26 cellular contexts compared by ENCODE assay signal in genomic region chr10:117214401-117214800, GRCh38. TPM values are rescaled to one million over a fixed set of nuclear protein-coding genes. Genes with fewer than 3 reads are reported as not detected.
DNase-seq lines count a peak whose midpoint lies in the region; ATAC-seq, FAIRE-seq and TF ChIP-seq lines count a peak whose summit lies in the region.
"Had no signal": no experiment of that assay in that cellular context is flagged by ENCODE, and none has a peak within 500 bp of the region (broad histone marks: within the 10 kb centered on the region; RNA-seq: fewer than 3 reads in every experiment).

No MANE protein-coding gene starts in this region.

- DNase-seq in EL (peak; percentile 18), NCI-H226 (peak; percentile 12), bronchial epithelial cell (ENCODE audit: low read depth) (peak; percentile 72), myocyte (ENCODE audit: low read depth) (peak; percentile 4), HEK293T (ENCODE audit: extremely low spot score) (no peak)
- DNase-seq in activated T-cell treated with anti-CD3 and anti-CD28 coated beads, Interleukin-2, amount 50 U/mL, for 24 hours = no peak
- DNase-seq: activated CD8-positive, alpha-beta T cell treated with anti-CD3 and anti-CD28 coated beads, Interleukin-2, amount 10 ng/mL, durations not matched to agents 7 days and 5 days; activated naive CD4-positive, alpha-beta T cell; activated T-cell treated with anti-CD3 and anti-CD28 coated beads, Interleukin-2, amount 50 U/mL, for 4 hours; amniotic stem cell; CD8-positive, alpha-beta memory T cell; NCI-H2081 treated with DMSO at 0.1 percent for 48 hours; NCI-H510A treated with DMSO at 0.1 percent for 48 hours; small intestine; T1000 had no signal

- no peak for ATAC-seq in HG02571 (IDR thresholded peaks at IDR 0.05; ENCODE audit: unreplicated experiment)
- ATAC-seq: activated CD8-positive, alpha-beta T cell treated with anti-CD3 and anti-CD28 coated beads, Interleukin-2, amount 10 ng/mL, durations not matched to agents 7 days and 5 days; activated T-cell treated with anti-CD3 and anti-CD28 coated beads, Interleukin-2, amount 50 U/mL, for 4 hours; GM12878; Right ventricle myocardium inferior; stimulated activated memory B cell treated with anti-CD40 and anti-IgM and Interleukin-4, amounts not matched to agents 10 μg/mL and 1 μg/mL and 100 μg/mL, for 72 hours had no signal

- peaks cover 2% of the 10 kb centered on the region for H3K27me3 ChIP-seq in bronchial epithelial cell (ENCODE audit: control insufficient read depth, insufficient read depth, low read length)

- CTCF ChIA-PET in HEK293T (lab: Yijun Ruan, JAX) = no interaction called here

- peaks cover 15% of the 10 kb centered on the region for H3K9me3 Mint-ChIP-seq in activated T-cell treated with anti-CD3 and anti-CD28 coated beads, Interleukin-2, amount 50 U/mL, for 24 hours

- no peak for TF ChIP-seq CTCF in bronchial epithelial cell (IDR thresholded peaks at IDR 0.05; ENCODE audit: insufficient read depth, low read length, severe bottlenecking)

- H3K4me3 ChIP-seq in bronchial epithelial cell (ENCODE audit: low read depth, low read length) = no peak overlapping the region
- H3K4me3 ChIP-seq: cardiac muscle cell, GM12878, hepatocyte, lung, prostate gland had no signal

- POLR2A ChIA-PET in HEK293T (lab: Yijun Ruan, JAX) = no interaction called here

- H3K27ac Mint-ChIP-seq in activated T-cell treated with anti-CD3 and anti-CD28 coated beads, Interleukin-2, amount 50 U/mL, for 24 hours = no peak overlapping the region
- H3K27ac Mint-ChIP-seq: activated CD8-positive, alpha-beta T cell treated with anti-CD3 and anti-CD28 coated beads, Interleukin-2, amount 10 ng/mL, durations not matched to agents 7 days and 5 days; CD8-positive, alpha-beta memory T cell; dendritic cell treated with granulocyte-macrophage colony-stimulating factor and Interleukin-4, amounts not matched to agents 40 ng/mL and 50 ng/mL, for 4 days; stimulated activated memory B cell treated with anti-CD40 and anti-IgM and Interleukin-4, amounts not matched to agents 10 μg/mL and 1 μg/mL and 100 μg/mL, for 72 hours had no signal

- FAIRE-seq in bronchial epithelial cell (lab: Jason Lieb, UNC) = no peak
- FAIRE-seq: endometrium, GM12878, small intestine had no signal

- peaks cover 11% of the 10 kb centered on the region for H3K4me1 Mint-ChIP-seq in activated T-cell treated with anti-CD3 and anti-CD28 coated beads, Interleukin-2, amount 50 U/mL, for 24 hours (ENCODE audit: low read depth)

- H3K36me3 Mint-ChIP-seq in activated T-cell treated with anti-CD3 and anti-CD28 coated beads, Interleukin-2, amount 50 U/mL, for 24 hours (ENCODE audit: low read depth) = no peaks in the 10 kb centered on the region
- H3K36me3 Mint-ChIP-seq: stimulated activated memory B cell treated with anti-CD40 and anti-IgM and Interleukin-4, amounts not matched to agents 10 μg/mL and 1 μg/mL and 100 μg/mL, for 72 hours had no signal

- peaks cover 76% of the 10 kb centered on the region for H3K27me3 Mint-ChIP-seq in activated T-cell treated with anti-CD3 and anti-CD28 coated beads, Interleukin-2, amount 50 U/mL, for 24 hours

- H3K4me3 Mint-ChIP-seq in activated T-cell treated with anti-CD3 and anti-CD28 coated beads, Interleukin-2, amount 50 U/mL, for 24 hours = no peak overlapping the region
- H3K4me3 Mint-ChIP-seq: activated CD8-positive, alpha-beta T cell treated with anti-CD3 and anti-CD28 coated beads, Interleukin-2, amount 10 ng/mL, durations not matched to agents 7 days and 5 days; activated T-cell treated with anti-CD3 and anti-CD28 coated beads, Interleukin-2, amount 50 U/mL, for 4 hours; dendritic cell treated with granulocyte-macrophage colony-stimulating factor and Interleukin-4, amounts not matched to agents 40 ng/mL and 50 ng/mL, for 4 days; stimulated activated memory B cell treated with anti-CD40 and anti-IgM and Interleukin-4, amounts not matched to agents 10 μg/mL and 1 μg/mL and 100 μg/mL, for 72 hours had no signal

- H3K36me3 ChIP-seq in bronchial epithelial cell (ENCODE audit: control insufficient read depth, insufficient read depth, low read length) = no peaks in the 10 kb centered on the region
- H3K36me3 ChIP-seq: cardiac muscle cell, prostate gland had no signal

TF ChIP-seq in HEK293T, 16 proteins besides CTCF, POLR2A, EP300 and RAD21:
- no peak for TF ChIP-seq CTBP1 (IDR thresholded peaks at IDR 0.05; ENCODE audit: borderline replicate concordance)
- no peak for TF ChIP-seq ELF4 (IDR thresholded peaks at IDR 0.05)
- TF ChIP-seq BHLHE40 (IDR thresholded peaks at IDR 0.05; ENCODE audit: borderline replicate concordance) = no peak
- no peak for TF ChIP-seq L3MBTL2 (conservative IDR thresholded peaks at IDR 0.05)
- no peak for TF ChIP-seq NFRKB (IDR thresholded peaks at IDR 0.05)
- TF ChIP-seq FOXM1 (IDR thresholded peaks at IDR 0.05; ENCODE audit: borderline replicate concordance) = no peak

RNA-seq across cellular contexts. Expression of gene KCNK18, which starts 17.1 kb away (rescaled TPM):
- total RNA-seq in bronchial epithelial cell (not detected in 2 replicates), myocyte (not detected in 2 replicates)
- polyA plus RNA-seq in myocyte (2012) = not detected
- total RNA-seq: activated CD8-positive, alpha-beta T cell treated with anti-CD3 and anti-CD28 coated beads, Interleukin-2, amount 10 ng/mL, durations not matched to agents 7 days and 5 days; activated T-cell treated with anti-CD3 and anti-CD28 coated beads, Interleukin-2, amount 50 U/mL, for 4 hours; cardiac muscle cell; CD8-positive, alpha-beta memory T cell; GM12878; hepatocyte; lung; prostate gland; Right ventricle myocardium inferior; temporal lobe had no signal
- polyA plus RNA-seq: cardiac muscle cell; CD8-positive, alpha-beta memory T cell; GM12878; hepatocyte; lung; small intestine had no signal

RNA-seq across cellular contexts. Expression of gene SLC18A2, which starts 26.5 kb away (rescaled TPM):
- not detected in 2 replicates for total RNA-seq in bronchial epithelial cell
- total RNA-seq in myocyte = not detected in 2 replicates
- polyA plus RNA-seq in myocyte (2012) = 0.03 TPM
- total RNA-seq: activated CD8-positive, alpha-beta T cell treated with anti-CD3 and anti-CD28 coated beads, Interleukin-2, amount 10 ng/mL, durations not matched to agents 7 days and 5 days had no signal

Comparison
In these comparisons a context has a peak if more than half of its experiments do, and no peak if none do; other contexts are left out.
1. DNase-seq: peak in EL (single experiment), NCI-H226 (single experiment), bronchial epithelial cell (single experiment) and myocyte (single experiment); none in HEK293T (single experiment) and activated T-cell treated with anti-CD3 and anti-CD28 coated beads, Interleukin-2, amount 50 U/mL, for 24 hours (single experiment).